Comparison of ENCODE assay signal across 13 cellular contexts in genomic region chr1:233791372-233791703, GRCh38.
"Had no signal": no experiment of that assay in that cellular context is flagged by ENCODE, and none has a peak within 500 bp of the region (broad histone marks: within the 10 kb centered on the region; RNA-seq: fewer than 3 reads in every experiment).

No MANE protein-coding gene starts in this region.

- ATAC-seq: gastrocnemius medialis had no signal

- DNase-seq: activated naive CD8-positive, alpha-beta T cell treated with anti-CD3 and anti-CD28 coated beads, Interleukin-2, amount 10 ng/mL, durations not matched to agents 7 days and 5 days; gastrocnemius medialis; left lung had no signal

- H3K36me3 Mint-ChIP-seq: activated CD4-positive, alpha-beta memory T cell treated with anti-CD3 and anti-CD28 coated beads for 36 hours; activated naive CD8-positive, alpha-beta T cell treated with anti-CD3 and anti-CD28 coated beads, Interleukin-2, amount 10 ng/mL, durations not matched to agents 7 days and 5 days; neural progenitor cell had no signal

- H3K27me3 ChIP-seq: gastrocnemius medialis, left lung, neural progenitor cell, right atrium auricular region, tibial nerve, uterus had no signal

- H3K4me3 ChIP-seq: dorsolateral prefrontal cortex, gastrocnemius medialis, heart right ventricle, left lung, neural progenitor cell, prostate gland, right atrium auricular region, tibial nerve, uterus had no signal

- H3K27ac ChIP-seq: epithelial cell of prostate, gastrocnemius medialis, heart right ventricle, left lung, neural progenitor cell, prostate gland, right atrium auricular region, tibial nerve, uterus had no signal

- H3K4me1 Mint-ChIP-seq: activated naive CD8-positive, alpha-beta T cell treated with anti-CD3 and anti-CD28 coated beads, Interleukin-2, amount 10 ng/mL, durations not matched to agents 7 days and 5 days; activated T-helper 17 cell treated with anti-CD3 and anti-CD28 coated beads, Interleukin-2, amount 50 U/mL, for 72 hours; neural progenitor cell had no signal

- H3K27ac Mint-ChIP-seq: activated CD4-positive, alpha-beta memory T cell treated with anti-CD3 and anti-CD28 coated beads for 36 hours; activated naive CD8-positive, alpha-beta T cell treated with anti-CD3 and anti-CD28 coated beads, Interleukin-2, amount 10 ng/mL, durations not matched to agents 7 days and 5 days; activated T-helper 17 cell treated with anti-CD3 and anti-CD28 coated beads, Interleukin-2, amount 50 U/mL, for 72 hours; neural progenitor cell had no signal

- H3K4me1 ChIP-seq: gastrocnemius medialis, heart right ventricle, left lung, neural progenitor cell, prostate gland, right atrium auricular region, tibial nerve, uterus had no signal

- H3K4me3 Mint-ChIP-seq: activated CD4-positive, alpha-beta memory T cell treated with anti-CD3 and anti-CD28 coated beads for 36 hours; activated naive CD8-positive, alpha-beta T cell treated with anti-CD3 and anti-CD28 coated beads, Interleukin-2, amount 10 ng/mL, durations not matched to agents 7 days and 5 days; activated T-helper 17 cell treated with anti-CD3 and anti-CD28 coated beads, Interleukin-2, amount 50 U/mL, for 72 hours; neural progenitor cell had no signal

- H3K9me3 ChIP-seq: gastrocnemius medialis, prostate gland, uterus had no signal

- H3K9me3 Mint-ChIP-seq: activated naive CD8-positive, alpha-beta T cell treated with anti-CD3 and anti-CD28 coated beads, Interleukin-2, amount 10 ng/mL, durations not matched to agents 7 days and 5 days; activated T-helper 17 cell treated with anti-CD3 and anti-CD28 coated beads, Interleukin-2, amount 50 U/mL, for 72 hours had no signal

- H3K36me3 ChIP-seq: gastrocnemius medialis, heart right ventricle, left lung, neural progenitor cell, prostate gland, right atrium auricular region, tibial nerve, uterus had no signal
